In the genomic region with DNA sequence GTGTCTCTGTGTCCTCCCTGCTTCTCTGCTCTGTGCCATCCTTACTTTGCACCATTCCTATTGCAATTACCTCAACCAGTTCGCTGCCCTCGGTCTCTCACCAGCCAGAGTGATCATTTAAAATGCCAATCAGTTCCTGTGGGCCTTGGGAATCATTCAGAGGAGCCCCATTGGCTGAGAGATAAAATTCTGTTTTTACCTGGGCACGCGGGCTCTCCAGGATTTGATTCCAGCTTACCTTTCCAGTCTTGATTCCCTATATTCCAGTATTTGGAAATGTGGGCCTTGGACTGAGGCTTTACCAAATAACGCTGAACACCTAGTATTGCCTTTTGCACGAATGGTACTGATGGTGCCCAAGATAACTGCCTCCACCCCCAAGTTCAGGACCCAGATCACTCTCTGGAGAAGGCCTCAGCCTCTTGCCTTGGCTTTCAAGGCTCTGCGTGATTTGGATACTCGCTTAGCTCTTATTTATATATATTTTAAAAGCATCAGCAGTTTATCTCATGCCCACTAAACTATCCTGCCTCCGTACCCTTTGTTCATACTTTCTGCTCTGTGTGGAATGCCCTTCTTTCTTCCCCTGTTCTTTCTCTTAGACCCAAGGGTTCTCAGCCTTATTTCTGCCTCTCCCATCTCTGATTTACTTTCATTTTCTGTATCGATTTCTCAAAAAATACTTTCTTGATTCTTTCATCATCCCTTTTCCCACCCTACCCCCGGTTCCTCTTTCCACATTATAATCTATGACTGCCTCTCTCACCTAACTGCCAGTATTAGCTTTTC, we compare ENCODE assay signal across 8 cellular contexts. TPM values are rescaled to one million over a fixed set of nuclear protein-coding genes. Genes with fewer than 3 reads are reported as not detected.
DNase-seq lines count a peak whose midpoint lies in the region; ATAC-seq and TF ChIP-seq lines count a peak whose summit lies in the region.

No MANE protein-coding gene starts in this region.

- H3K4me1 ChIP-seq in colonic mucosa: no peaks in the 10 kb centered on the region
- peaks cover 10% of the 10 kb centered on the region for H3K4me1 ChIP-seq in mucosa of descending colon (ENCODE audit: low read depth)

- H3K27me3 ChIP-seq in colonic mucosa: no peaks in the 10 kb centered on the region

- H3K27ac ChIP-seq in RWPE1 (peak overlapping the region; percentile 86), colonic mucosa (peak overlapping the region; percentile 86)

- no peak for TF ChIP-seq CTCF in RWPE1 (conservative IDR thresholded peaks at IDR 0.05; ENCODE audit: low read depth)
- TF ChIP-seq CTCF in colonic mucosa (IDR thresholded peaks at IDR 0.05): no peak
- no peak for TF ChIP-seq CTCF in mucosa of descending colon (IDR thresholded peaks at IDR 0.05)

- intact Hi-C loops in colonic mucosa (cut with DNase I) (no loop called here), mucosa of descending colon (cut with DNase I, micrococcal nuclease) (no loop called here)

- peak overlapping the region; percentile 83 for H3K4me3 ChIP-seq in colonic mucosa
- peak overlapping the region; percentile 62 for H3K4me3 ChIP-seq in mucosa of descending colon

- CTCF ChIA-PET in RWPE1 (lab: Yijun Ruan, JAX): interaction anchor here (0.6 to 0.7 kb wide), 3 partner anchors 12 to 168 kb away, joined by 3 read pairs; no protein-coding TSS in a partner anchor

- peak; percentile 10 for DNase-seq in activated T-cell treated with anti-CD3 and anti-CD28 coated beads for 24 hours (ENCODE audit: low read depth)
- no peak for DNase-seq in activated T-cell treated with anti-CD3 and anti-CD28 coated beads, Interleukin-2, amount 50 U/mL, for 1 hour
- DNase-seq in RWPE1 (ENCODE audit: low spot score): peak; percentile 39
- no peak for DNase-seq in colonic mucosa
- DNase-seq in mucosa of descending colon: peak in 1 of 3 donors; percentile 6
- DNase-seq in D341Med (ENCODE audit: low spot score): no peak

- ATAC-seq in mucosa of descending colon (no peak), HG03342 (IDR thresholded peaks at IDR 0.05; ENCODE audit: unreplicated experiment) (no peak), GM21447 (IDR thresholded peaks at IDR 0.05; ENCODE audit: unreplicated experiment) (no peak)

- peaks cover 13% of the 10 kb centered on the region for H3K36me3 ChIP-seq in colonic mucosa
- H3K36me3 ChIP-seq in mucosa of descending colon (ENCODE audit: low read depth): peaks cover 6% of the 10 kb centered on the region

- peak overlapping the region; percentile 78 to 97 for H3K9ac ChIP-seq in colonic mucosa (ENCODE audit: low read depth in 2 of 2, low read length in 2 of 2)

- POLR2A ChIA-PET in RWPE1 (lab: Yijun Ruan, JAX; ENCODE audit: low non-redundant PET): interaction anchor here (1.8 kb wide), 1 partner anchor 24 kb away, joined by 5 read pairs; a partner anchor contains a TSS

- H3K9me3 ChIP-seq in colonic mucosa (no peaks in the 10 kb centered on the region), mucosa of descending colon (no peaks in the 10 kb centered on the region)

RNA-seq across cellular contexts. Expression of a gene that starts 0.9 kb away (rescaled TPM):
- total RNA-seq in colonic mucosa (100 to 1,000 TPM; 160 to 212 TPM), mucosa of descending colon (100 to 1,000 TPM; 108 to 173 (median 133) TPM)

RNA-seq across cellular contexts. Expression of a gene that starts 24.2 kb away (rescaled TPM):
- total RNA-seq in colonic mucosa: 10 to 100 TPM in 1 of 2 donors, 1 to 10 TPM in 1; 9.7 to 10.3 TPM
- 1 to 10 TPM; 2.5 to 4.0 (median 3.1) TPM for total RNA-seq in mucosa of descending colon

RNA-seq across cellular contexts. Expression of a gene that starts 33.8 kb away (rescaled TPM):
- 1 to 10 TPM; 7.2 to 7.6 TPM for total RNA-seq in colonic mucosa
- total RNA-seq in mucosa of descending colon: 1 to 10 TPM; 5.7 to 7.8 (median 6.8) TPM

Comparison
In these comparisons a context has a peak if more than half of its experiments do, and no peak if none do; other contexts are left out.
1. DNase-seq: peak in activated T-cell treated with anti-CD3 and anti-CD28 coated beads for 24 hours (single experiment) and RWPE1 (single experiment); none in activated T-cell treated with anti-CD3 and anti-CD28 coated beads, Interleukin-2, amount 50 U/mL, for 1 hour (single experiment), colonic mucosa (single experiment) and D341Med (single experiment).